17 cellular contexts compared by ENCODE assay signal in genomic region chr22:44317163-44317455, GRCh38. TPM values are rescaled to one million over a fixed set of nuclear protein-coding genes. Genes with fewer than 3 reads are reported as not detected.
DNase-seq lines count a peak whose midpoint lies in the region; ATAC-seq and TF ChIP-seq lines count a peak whose summit lies in the region.
"Had no signal": no experiment of that assay in that cellular context is flagged by ENCODE, and none has a peak within 500 bp of the region (broad histone marks: within the 10 kb centered on the region; RNA-seq: fewer than 3 reads in every experiment).

No MANE protein-coding gene starts in this region.

- H3K79me2 ChIP-seq in Loucy (ENCODE audit: insufficient read depth, low read length): no peaks in the 10 kb centered on the region
- no peaks in the 10 kb centered on the region for H3K79me2 ChIP-seq in neural progenitor cell (ENCODE audit: low read depth)

- peaks cover 3% of the 10 kb centered on the region for H3K27me3 Mint-ChIP-seq in neural progenitor cell (ENCODE audit: insufficient read depth, low read depth)
- H3K27me3 Mint-ChIP-seq in stimulated activated memory B cell treated with anti-CD40 and anti-IgM and Interleukin-4, amounts not matched to agents 10 μg/mL and 1 μg/mL and 100 μg/mL, for 72 hours: peaks cover 35% of the 10 kb centered on the region
- H3K27me3 Mint-ChIP-seq: CD4-positive, alpha-beta memory T cell had no signal

- H3K4me1 ChIP-seq in Loucy (ENCODE audit: insufficient read depth, low read length, poor library complexity, severe bottlenecking) (peaks cover 47% of the 10 kb centered on the region), neural progenitor cell (peaks cover 10% of the 10 kb centered on the region)

- H3K9me3 Mint-ChIP-seq in neural progenitor cell: no peaks in the 10 kb centered on the region
- no peaks in the 10 kb centered on the region for H3K9me3 Mint-ChIP-seq in stimulated activated memory B cell treated with anti-CD40 and anti-IgM and Interleukin-4, amounts not matched to agents 10 μg/mL and 1 μg/mL and 100 μg/mL, for 72 hours
- H3K9me3 Mint-ChIP-seq: CD14-positive monocyte; CD4-positive, alpha-beta memory T cell; H9; IgD-negative memory B cell had no signal

- H3K36me3 Mint-ChIP-seq in neural progenitor cell: no peaks in the 10 kb centered on the region
- no peaks in the 10 kb centered on the region for H3K36me3 Mint-ChIP-seq in stimulated activated memory B cell treated with anti-CD40 and anti-IgM and Interleukin-4, amounts not matched to agents 10 μg/mL and 1 μg/mL and 100 μg/mL, for 72 hours
- H3K36me3 Mint-ChIP-seq: CD14-positive monocyte; CD4-positive, alpha-beta memory T cell; IgD-negative memory B cell had no signal

- H3K4me2 ChIP-seq in Loucy (ENCODE audit: low read depth, low read length, poor library complexity, severe bottlenecking) (no peak overlapping the region), neural progenitor cell (no peak overlapping the region)
- H3K4me2 ChIP-seq: BLaER1 had no signal

- no peak overlapping the region for H3K4me3 Mint-ChIP-seq in neural progenitor cell
- H3K4me3 Mint-ChIP-seq in stimulated activated memory B cell treated with anti-CD40 and anti-IgM and Interleukin-4, amounts not matched to agents 10 μg/mL and 1 μg/mL and 100 μg/mL, for 72 hours: no peak overlapping the region
- H3K4me3 Mint-ChIP-seq: CD14-positive monocyte; CD4-positive, alpha-beta memory T cell; H9 had no signal

- H3K4me3 ChIP-seq in AG10803 (ENCODE audit: low read length) (no peak overlapping the region), Loucy (ENCODE audit: low read length, poor library complexity, severe bottlenecking) (no peak overlapping the region), neural progenitor cell (no peak overlapping the region)
- H3K4me3 ChIP-seq: BLaER1 had no signal

- no peaks in the 10 kb centered on the region for H3K9me3 ChIP-seq in Loucy (ENCODE audit: insufficient read depth, low read depth, low read length)
- no peaks in the 10 kb centered on the region for H3K9me3 ChIP-seq in neural progenitor cell (ENCODE audit: low read depth)
- H3K9me3 ChIP-seq: BLaER1 had no signal

- H3F3A ChIP-seq in Loucy (ENCODE audit: low read depth) (no peaks in the 10 kb centered on the region), neural progenitor cell (ENCODE audit: low read depth) (no peaks in the 10 kb centered on the region)

- peak overlapping the region; percentile 52 for H3K27ac Mint-ChIP-seq in neural progenitor cell
- H3K27ac Mint-ChIP-seq in stimulated activated memory B cell treated with anti-CD40 and anti-IgM and Interleukin-4, amounts not matched to agents 10 μg/mL and 1 μg/mL and 100 μg/mL, for 72 hours: no peak overlapping the region
- H3K27ac Mint-ChIP-seq: CD14-positive monocyte; CD4-positive, alpha-beta memory T cell; H9; IgD-negative memory B cell had no signal

- no peak overlapping the region for H3K9ac ChIP-seq in Loucy (ENCODE audit: low read depth, low read length, poor library complexity, severe bottlenecking)
- no peak overlapping the region for H3K9ac ChIP-seq in neural progenitor cell
- H3K9ac ChIP-seq: BLaER1 had no signal

- H3K27me3 ChIP-seq in Loucy (ENCODE audit: insufficient read depth, low read length, poor library complexity, severe bottlenecking): no peaks in the 10 kb centered on the region
- no peaks in the 10 kb centered on the region for H3K27me3 ChIP-seq in neural progenitor cell

- no peak for TF ChIP-seq CTCF in AG10803 (conservative IDR thresholded peaks at IDR 0.05; ENCODE audit: low read length)
- TF ChIP-seq CTCF in Loucy (conservative IDR thresholded peaks at IDR 0.05; ENCODE audit: low read length): no peak
- TF ChIP-seq CTCF in neural progenitor cell (IDR thresholded peaks at IDR 0.05): no peak

- no peak overlapping the region for H3K27ac ChIP-seq in neural progenitor cell
- H3K27ac ChIP-seq: BLaER1 had no signal

- no peaks in the 10 kb centered on the region for H3K9me2 ChIP-seq in Loucy (replicated peaks; ENCODE audit: low read depth, low read length)

- no peaks in the 10 kb centered on the region for H4K20me1 ChIP-seq in Loucy (ENCODE audit: insufficient read depth, low read length, poor library complexity, severe bottlenecking)
- H4K20me1 ChIP-seq in neural progenitor cell (ENCODE audit: low read depth): no peaks in the 10 kb centered on the region
- H4K20me1 ChIP-seq: BLaER1 had no signal

- H3K36me3 ChIP-seq in Loucy (ENCODE audit: insufficient read depth, low read length) (no peaks in the 10 kb centered on the region), neural progenitor cell (no peaks in the 10 kb centered on the region)
- H3K36me3 ChIP-seq: BLaER1 had no signal

- DNase-seq in AG10803 (ENCODE audit: low read depth): peak; percentile 6
- peak; percentile 33 for DNase-seq in AG20443 (ENCODE audit: low spot score)
- DNase-seq in neural progenitor cell (ENCODE audit: low spot score): no peak
- no peak for DNase-seq in NCI-H524 (lab: John Stamatoyannopoulos, UW)
- no peak for DNase-seq in activated CD4-positive, alpha-beta T cell treated with anti-CD3 and anti-CD28 coated beads, Interleukin-2, amount 50 U/mL, for 4 hours
- DNase-seq: ACHN; CD4-positive, alpha-beta memory T cell; DMS153; DMS79; GDM1; H9 had no signal

- ATAC-seq in stimulated activated memory B cell treated with anti-CD40 and anti-IgM and Interleukin-4, amounts not matched to agents 10 μg/mL and 1 μg/mL and 100 μg/mL, for 72 hours: no peak
- ATAC-seq: HepG2 had no signal

- H2AFZ ChIP-seq in Loucy (ENCODE audit: low read length) (0 out of 2 replicates have a peak overlapping the region, but pooled peaks have one; percentile 18), neural progenitor cell (replicated peaks) (no peak overlapping the region)

- peaks cover 20% of the 10 kb centered on the region for H3K4me1 Mint-ChIP-seq in neural progenitor cell
- H3K4me1 Mint-ChIP-seq in stimulated activated memory B cell treated with anti-CD40 and anti-IgM and Interleukin-4, amounts not matched to agents 10 μg/mL and 1 μg/mL and 100 μg/mL, for 72 hours: no peaks in the 10 kb centered on the region
- H3K4me1 Mint-ChIP-seq: CD14-positive monocyte, IgD-negative memory B cell had no signal

RNA-seq across cellular contexts. Expression of gene SHISAL1, which starts 4.4 kb away (rescaled TPM):
- 4.4 and 5.7 TPM in 2 replicates for total RNA-seq in neural progenitor cell (ENCODE audit: low replicate concordance)
- total RNA-seq: CD4-positive, alpha-beta memory T cell; HepG2 had no signal

Comparison
In these comparisons a context has a peak if more than half of its experiments do, and no peak if none do; other contexts are left out.
1. DNase-seq: peak in AG10803 (single experiment) and AG20443 (single experiment); none in neural progenitor cell (single experiment), NCI-H524 (0 of 2) and activated CD4-positive, alpha-beta T cell treated with anti-CD3 and anti-CD28 coated beads, Interleukin-2, amount 50 U/mL, for 4 hours (0 of 2).